ENCODE assay signal across 1 cellular context in the genomic region with DNA sequence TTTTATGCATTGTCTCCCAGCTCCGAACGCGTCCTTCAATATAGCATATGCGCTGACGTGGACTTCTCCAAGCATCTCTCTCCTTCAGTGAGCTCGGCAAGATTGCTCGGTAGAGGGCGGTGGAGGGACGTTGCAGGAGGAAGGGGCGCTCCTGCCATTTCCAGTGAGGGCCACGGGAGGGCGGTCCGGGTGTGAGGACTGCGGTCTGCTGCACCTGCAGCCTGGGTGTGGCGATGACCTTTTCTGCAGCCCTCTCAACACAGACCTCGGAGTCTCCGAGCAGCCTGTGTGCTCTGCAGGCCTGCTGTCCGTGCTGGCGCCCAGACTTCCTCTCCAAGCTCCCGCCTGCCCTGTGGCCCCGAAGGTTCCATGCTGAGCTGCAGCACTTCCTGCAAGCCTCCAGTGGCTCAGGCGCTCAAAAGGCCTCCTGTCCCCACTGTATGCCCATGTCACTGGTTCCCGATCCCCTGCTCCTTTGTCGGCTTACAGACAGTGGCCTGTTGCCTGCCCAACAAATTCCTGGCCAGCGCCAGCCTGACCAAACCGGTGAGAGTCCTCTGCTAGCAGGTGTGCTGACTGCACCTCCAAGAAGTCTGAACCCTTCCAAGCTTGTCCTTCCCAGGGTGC.
TF ChIP-seq lines count a peak whose summit lies in the region.

No MANE protein-coding gene starts in this region.

TF ChIP-seq in K562, 482 proteins besides CTCF, POLR2A, EP300 and RAD21 (continued from another document and continues in another):
- TF ChIP-seq, protein P1, sequence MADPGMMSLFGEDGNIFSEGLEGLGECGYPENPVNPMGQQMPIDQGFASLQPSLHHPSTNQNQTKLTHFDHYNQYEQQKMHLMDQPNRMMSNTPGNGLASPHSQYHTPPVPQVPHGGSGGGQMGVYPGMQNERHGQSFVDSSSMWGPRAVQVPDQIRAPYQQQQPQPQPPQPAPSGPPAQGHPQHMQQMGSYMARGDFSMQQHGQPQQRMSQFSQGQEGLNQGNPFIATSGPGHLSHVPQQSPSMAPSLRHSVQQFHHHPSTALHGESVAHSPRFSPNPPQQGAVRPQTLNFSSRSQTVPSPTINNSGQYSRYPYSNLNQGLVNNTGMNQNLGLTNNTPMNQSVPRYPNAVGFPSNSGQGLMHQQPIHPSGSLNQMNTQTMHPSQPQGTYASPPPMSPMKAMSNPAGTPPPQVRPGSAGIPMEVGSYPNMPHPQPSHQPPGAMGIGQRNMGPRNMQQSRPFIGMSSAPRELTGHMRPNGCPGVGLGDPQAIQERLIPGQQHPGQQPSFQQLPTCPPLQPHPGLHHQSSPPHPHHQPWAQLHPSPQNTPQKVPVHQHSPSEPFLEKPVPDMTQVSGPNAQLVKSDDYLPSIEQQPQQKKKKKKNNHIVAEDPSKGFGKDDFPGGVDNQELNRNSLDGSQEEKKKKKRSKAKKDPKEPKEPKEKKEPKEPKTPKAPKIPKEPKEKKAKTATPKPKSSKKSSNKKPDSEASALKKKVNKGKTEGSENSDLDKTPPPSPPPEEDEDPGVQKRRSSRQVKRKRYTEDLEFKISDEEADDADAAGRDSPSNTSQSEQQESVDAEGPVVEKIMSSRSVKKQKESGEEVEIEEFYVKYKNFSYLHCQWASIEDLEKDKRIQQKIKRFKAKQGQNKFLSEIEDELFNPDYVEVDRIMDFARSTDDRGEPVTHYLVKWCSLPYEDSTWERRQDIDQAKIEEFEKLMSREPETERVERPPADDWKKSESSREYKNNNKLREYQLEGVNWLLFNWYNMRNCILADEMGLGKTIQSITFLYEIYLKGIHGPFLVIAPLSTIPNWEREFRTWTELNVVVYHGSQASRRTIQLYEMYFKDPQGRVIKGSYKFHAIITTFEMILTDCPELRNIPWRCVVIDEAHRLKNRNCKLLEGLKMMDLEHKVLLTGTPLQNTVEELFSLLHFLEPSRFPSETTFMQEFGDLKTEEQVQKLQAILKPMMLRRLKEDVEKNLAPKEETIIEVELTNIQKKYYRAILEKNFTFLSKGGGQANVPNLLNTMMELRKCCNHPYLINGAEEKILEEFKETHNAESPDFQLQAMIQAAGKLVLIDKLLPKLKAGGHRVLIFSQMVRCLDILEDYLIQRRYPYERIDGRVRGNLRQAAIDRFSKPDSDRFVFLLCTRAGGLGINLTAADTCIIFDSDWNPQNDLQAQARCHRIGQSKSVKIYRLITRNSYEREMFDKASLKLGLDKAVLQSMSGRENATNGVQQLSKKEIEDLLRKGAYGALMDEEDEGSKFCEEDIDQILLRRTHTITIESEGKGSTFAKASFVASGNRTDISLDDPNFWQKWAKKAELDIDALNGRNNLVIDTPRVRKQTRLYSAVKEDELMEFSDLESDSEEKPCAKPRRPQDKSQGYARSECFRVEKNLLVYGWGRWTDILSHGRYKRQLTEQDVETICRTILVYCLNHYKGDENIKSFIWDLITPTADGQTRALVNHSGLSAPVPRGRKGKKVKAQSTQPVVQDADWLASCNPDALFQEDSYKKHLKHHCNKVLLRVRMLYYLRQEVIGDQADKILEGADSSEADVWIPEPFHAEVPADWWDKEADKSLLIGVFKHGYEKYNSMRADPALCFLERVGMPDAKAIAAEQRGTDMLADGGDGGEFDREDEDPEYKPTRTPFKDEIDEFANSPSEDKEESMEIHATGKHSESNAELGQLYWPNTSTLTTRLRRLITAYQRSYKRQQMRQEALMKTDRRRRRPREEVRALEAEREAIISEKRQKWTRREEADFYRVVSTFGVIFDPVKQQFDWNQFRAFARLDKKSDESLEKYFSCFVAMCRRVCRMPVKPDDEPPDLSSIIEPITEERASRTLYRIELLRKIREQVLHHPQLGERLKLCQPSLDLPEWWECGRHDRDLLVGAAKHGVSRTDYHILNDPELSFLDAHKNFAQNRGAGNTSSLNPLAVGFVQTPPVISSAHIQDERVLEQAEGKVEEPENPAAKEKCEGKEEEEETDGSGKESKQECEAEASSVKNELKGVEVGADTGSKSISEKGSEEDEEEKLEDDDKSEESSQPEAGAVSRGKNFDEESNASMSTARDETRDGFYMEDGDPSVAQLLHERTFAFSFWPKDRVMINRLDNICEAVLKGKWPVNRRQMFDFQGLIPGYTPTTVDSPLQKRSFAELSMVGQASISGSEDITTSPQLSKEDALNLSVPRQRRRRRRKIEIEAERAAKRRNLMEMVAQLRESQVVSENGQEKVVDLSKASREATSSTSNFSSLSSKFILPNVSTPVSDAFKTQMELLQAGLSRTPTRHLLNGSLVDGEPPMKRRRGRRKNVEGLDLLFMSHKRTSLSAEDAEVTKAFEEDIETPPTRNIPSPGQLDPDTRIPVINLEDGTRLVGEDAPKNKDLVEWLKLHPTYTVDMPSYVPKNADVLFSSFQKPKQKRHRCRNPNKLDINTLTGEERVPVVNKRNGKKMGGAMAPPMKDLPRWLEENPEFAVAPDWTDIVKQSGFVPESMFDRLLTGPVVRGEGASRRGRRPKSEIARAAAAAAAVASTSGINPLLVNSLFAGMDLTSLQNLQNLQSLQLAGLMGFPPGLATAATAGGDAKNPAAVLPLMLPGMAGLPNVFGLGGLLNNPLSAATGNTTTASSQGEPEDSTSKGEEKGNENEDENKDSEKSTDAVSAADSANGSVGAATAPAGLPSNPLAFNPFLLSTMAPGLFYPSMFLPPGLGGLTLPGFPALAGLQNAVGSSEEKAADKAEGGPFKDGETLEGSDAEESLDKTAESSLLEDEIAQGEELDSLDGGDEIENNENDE (IDR thresholded peaks at IDR 0.05; ENCODE audit: low read depth, low read length), result no peak
- TF ChIP-seq BCOR (IDR thresholded peaks at IDR 0.05) (peak; percentile 32; the same call in 1 of the 2 replicates), CBX3 (IDR thresholded peaks at IDR 0.05; ENCODE audit: borderline replicate concordance in 1 of 2, low read length in 2 of 2) (peak in 1 of 2 experiments; percentile 73; a peak in 1 of 3 replicates), ZNF436 (CRISPR knock-in tag; IDR thresholded peaks at IDR 0.05) (no peak), COPS2 (conservative IDR thresholded peaks at IDR 0.05) (no peak), CBX8 (IDR thresholded peaks at IDR 0.05; ENCODE audit: borderline replicate concordance, extremely low read depth, low read depth, low read length, poor library complexity, severe bottlenecking) (no peak), SOX6 (IDR thresholded peaks at IDR 0.05) (peak; percentile 63; the same call in 1 of the 2 replicates), ZSCAN32 (CRISPR knock-in tag; IDR thresholded peaks at IDR 0.05) (no peak), ZNF324 (CRISPR knock-in tag; IDR thresholded peaks at IDR 0.05) (no peak), HNRNPL (IDR thresholded peaks at IDR 0.05; ENCODE audit: low read depth, low read length) (no peak), HSF4 (CRISPR knock-in tag; IDR thresholded peaks at IDR 0.05; ENCODE audit: borderline replicate concordance) (no peak), NUFIP1 (IDR thresholded peaks at IDR 0.05; ENCODE audit: partially characterized antibody) (no peak), SIX5 (IDR thresholded peaks at IDR 0.05; ENCODE audit: borderline replicate concordance in 1 of 2, insufficient read depth in 1 of 2, low read depth in 1 of 2, low read length in 2 of 2) (no peak), CHCHD3 (CRISPR knock-in tag; IDR thresholded peaks at IDR 0.05) (no peak), SRF (CRISPR knock-in tag; IDR thresholded peaks at IDR 0.05) (no peak; a peak in 1 of 4 replicates), ZFX (CRISPR knock-in tag; IDR thresholded peaks at IDR 0.05) (0 out of 2 replicates have a peak, but pooled peaks have one; percentile 16), GABPA (tag; conservative IDR thresholded peaks at IDR 0.05; ENCODE audit: low read depth) (no peak), MAFG (tag; conservative IDR thresholded peaks at IDR 0.05) (no peak), ZNF146 (CRISPR knock-in tag; IDR thresholded peaks at IDR 0.05; ENCODE audit: unreplicated experiment) (no peak), TEAD2 (tag; IDR thresholded peaks at IDR 0.05) (no peak), MAFF (IDR thresholded peaks at IDR 0.05; ENCODE audit: low read length) (0 out of 2 replicates have a peak, but pooled peaks have one; percentile 19), KLF16 (IDR thresholded peaks at IDR 0.05) (peak; percentile 88), ZC3H8 (IDR thresholded peaks at IDR 0.05) (no peak), ESRRA (IDR thresholded peaks at IDR 0.05; ENCODE audit: borderline replicate concordance, low read depth) (peak; percentile 91), MIER1 (IDR thresholded peaks at IDR 0.05; ENCODE audit: low read depth) (no peak), ZNF780A (CRISPR knock-in tag; IDR thresholded peaks at IDR 0.05) (no peak), ZNF79 (CRISPR knock-in tag; IDR thresholded peaks at IDR 0.05; ENCODE audit: low read depth) (no peak), ELF4 (CRISPR knock-in tag; IDR thresholded peaks at IDR 0.05) (peak; percentile 12; the same call in 1 of the 2 replicates)
- TF ChIP-seq, protein P2, sequence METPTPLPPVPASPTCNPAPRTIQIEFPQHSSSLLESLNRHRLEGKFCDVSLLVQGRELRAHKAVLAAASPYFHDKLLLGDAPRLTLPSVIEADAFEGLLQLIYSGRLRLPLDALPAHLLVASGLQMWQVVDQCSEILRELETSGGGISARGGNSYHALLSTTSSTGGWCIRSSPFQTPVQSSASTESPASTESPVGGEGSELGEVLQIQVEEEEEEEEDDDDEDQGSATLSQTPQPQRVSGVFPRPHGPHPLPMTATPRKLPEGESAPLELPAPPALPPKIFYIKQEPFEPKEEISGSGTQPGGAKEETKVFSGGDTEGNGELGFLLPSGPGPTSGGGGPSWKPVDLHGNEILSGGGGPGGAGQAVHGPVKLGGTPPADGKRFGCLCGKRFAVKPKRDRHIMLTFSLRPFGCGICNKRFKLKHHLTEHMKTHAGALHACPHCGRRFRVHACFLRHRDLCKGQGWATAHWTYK (CRISPR knock-in tag; IDR thresholded peaks at IDR 0.05), result peak; percentile 88; the same call in 1 of the 2 replicates
- TF ChIP-seq, protein P3, sequence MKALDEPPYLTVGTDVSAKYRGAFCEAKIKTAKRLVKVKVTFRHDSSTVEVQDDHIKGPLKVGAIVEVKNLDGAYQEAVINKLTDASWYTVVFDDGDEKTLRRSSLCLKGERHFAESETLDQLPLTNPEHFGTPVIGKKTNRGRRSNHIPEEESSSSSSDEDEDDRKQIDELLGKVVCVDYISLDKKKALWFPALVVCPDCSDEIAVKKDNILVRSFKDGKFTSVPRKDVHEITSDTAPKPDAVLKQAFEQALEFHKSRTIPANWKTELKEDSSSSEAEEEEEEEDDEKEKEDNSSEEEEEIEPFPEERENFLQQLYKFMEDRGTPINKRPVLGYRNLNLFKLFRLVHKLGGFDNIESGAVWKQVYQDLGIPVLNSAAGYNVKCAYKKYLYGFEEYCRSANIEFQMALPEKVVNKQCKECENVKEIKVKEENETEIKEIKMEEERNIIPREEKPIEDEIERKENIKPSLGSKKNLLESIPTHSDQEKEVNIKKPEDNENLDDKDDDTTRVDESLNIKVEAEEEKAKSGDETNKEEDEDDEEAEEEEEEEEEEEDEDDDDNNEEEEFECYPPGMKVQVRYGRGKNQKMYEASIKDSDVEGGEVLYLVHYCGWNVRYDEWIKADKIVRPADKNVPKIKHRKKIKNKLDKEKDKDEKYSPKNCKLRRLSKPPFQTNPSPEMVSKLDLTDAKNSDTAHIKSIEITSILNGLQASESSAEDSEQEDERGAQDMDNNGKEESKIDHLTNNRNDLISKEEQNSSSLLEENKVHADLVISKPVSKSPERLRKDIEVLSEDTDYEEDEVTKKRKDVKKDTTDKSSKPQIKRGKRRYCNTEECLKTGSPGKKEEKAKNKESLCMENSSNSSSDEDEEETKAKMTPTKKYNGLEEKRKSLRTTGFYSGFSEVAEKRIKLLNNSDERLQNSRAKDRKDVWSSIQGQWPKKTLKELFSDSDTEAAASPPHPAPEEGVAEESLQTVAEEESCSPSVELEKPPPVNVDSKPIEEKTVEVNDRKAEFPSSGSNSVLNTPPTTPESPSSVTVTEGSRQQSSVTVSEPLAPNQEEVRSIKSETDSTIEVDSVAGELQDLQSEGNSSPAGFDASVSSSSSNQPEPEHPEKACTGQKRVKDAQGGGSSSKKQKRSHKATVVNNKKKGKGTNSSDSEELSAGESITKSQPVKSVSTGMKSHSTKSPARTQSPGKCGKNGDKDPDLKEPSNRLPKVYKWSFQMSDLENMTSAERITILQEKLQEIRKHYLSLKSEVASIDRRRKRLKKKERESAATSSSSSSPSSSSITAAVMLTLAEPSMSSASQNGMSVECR (CRISPR knock-in tag; IDR thresholded peaks at IDR 0.05), result peak; percentile 42; the same call in 1 of the 2 replicates
- TF ChIP-seq, protein P4, sequence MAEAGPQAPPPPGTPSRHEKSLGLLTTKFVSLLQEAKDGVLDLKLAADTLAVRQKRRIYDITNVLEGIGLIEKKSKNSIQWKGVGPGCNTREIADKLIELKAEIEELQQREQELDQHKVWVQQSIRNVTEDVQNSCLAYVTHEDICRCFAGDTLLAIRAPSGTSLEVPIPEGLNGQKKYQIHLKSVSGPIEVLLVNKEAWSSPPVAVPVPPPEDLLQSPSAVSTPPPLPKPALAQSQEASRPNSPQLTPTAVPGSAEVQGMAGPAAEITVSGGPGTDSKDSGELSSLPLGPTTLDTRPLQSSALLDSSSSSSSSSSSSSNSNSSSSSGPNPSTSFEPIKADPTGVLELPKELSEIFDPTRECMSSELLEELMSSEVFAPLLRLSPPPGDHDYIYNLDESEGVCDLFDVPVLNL (CRISPR knock-in tag; IDR thresholded peaks at IDR 0.05; ENCODE audit: low read depth), result no peak
- TF ChIP-seq, protein P5, sequence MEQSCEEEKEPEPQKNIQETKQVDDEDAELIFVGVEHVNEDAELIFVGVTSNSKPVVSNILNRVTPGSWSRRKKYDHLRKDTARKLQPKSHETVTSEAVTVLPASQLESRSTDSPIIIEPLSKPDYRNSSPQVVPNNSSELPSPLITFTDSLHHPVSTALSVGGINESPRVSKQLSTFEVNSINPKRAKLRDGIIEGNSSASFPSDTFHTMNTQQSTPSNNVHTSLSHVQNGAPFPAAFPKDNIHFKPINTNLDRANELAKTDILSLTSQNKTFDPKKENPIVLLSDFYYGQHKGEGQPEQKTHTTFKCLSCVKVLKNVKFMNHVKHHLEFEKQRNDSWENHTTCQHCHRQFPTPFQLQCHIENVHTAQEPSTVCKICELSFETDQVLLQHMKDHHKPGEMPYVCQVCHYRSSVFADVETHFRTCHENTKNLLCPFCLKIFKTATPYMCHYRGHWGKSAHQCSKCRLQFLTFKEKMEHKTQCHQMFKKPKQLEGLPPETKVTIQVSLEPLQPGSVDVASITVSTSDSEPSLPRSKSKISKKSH (CRISPR knock-in tag; IDR thresholded peaks at IDR 0.05), result no peak
- TF ChIP-seq, protein P6, sequence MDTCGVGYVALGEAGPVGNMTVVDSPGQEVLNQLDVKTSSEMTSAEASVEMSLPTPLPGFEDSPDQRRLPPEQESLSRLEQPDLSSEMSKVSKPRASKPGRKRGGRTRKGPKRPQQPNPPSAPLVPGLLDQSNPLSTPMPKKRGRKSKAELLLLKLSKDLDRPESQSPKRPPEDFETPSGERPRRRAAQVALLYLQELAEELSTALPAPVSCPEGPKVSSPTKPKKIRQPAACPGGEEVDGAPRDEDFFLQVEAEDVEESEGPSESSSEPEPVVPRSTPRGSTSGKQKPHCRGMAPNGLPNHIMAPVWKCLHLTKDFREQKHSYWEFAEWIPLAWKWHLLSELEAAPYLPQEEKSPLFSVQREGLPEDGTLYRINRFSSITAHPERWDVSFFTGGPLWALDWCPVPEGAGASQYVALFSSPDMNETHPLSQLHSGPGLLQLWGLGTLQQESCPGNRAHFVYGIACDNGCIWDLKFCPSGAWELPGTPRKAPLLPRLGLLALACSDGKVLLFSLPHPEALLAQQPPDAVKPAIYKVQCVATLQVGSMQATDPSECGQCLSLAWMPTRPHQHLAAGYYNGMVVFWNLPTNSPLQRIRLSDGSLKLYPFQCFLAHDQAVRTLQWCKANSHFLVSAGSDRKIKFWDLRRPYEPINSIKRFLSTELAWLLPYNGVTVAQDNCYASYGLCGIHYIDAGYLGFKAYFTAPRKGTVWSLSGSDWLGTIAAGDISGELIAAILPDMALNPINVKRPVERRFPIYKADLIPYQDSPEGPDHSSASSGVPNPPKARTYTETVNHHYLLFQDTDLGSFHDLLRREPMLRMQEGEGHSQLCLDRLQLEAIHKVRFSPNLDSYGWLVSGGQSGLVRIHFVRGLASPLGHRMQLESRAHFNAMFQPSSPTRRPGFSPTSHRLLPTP (IDR thresholded peaks at IDR 0.05; ENCODE audit: borderline replicate concordance, extremely low read depth, insufficient read length), result no peak
